Comparison of ENCODE assay signal across 10 cellular contexts in the genomic region with DNA sequence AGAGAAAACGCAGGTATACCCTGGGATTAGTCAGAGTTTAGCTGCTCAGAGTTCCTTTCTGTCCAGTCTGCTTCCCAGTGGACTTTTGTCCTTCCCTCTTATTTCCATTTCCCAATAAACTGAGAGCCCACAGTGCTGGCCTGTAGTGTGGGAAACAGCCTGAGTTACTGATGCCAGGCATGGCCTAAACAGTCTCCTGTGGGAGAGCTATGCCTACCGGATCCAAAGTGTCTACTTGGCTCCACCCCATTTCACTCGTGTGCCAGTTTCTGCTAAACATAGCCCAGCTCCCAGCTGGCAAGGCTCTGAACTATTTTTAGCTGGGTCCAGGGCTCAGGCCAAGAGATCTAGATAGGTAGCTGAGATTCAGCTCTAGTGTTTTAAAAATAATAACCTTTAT. TPM values are rescaled to one million over a fixed set of nuclear protein-coding genes. Genes with fewer than 3 reads are reported as not detected.
DNase-seq lines count a peak whose midpoint lies in the region; ATAC-seq, FAIRE-seq and TF ChIP-seq lines count a peak whose summit lies in the region.
"Had no signal": no experiment of that assay in that cellular context is flagged by ENCODE, and none has a peak within 500 bp of the region (broad histone marks: within the 10 kb centered on the region; RNA-seq: fewer than 3 reads in every experiment).

No MANE protein-coding gene starts in this region.

- no peaks in the 10 kb centered on the region for H3K36me3 ChIP-seq in rectal smooth muscle tissue (ENCODE audit: control insufficient read depth, insufficient read depth, low read length)
- H3K36me3 ChIP-seq: spleen had no signal

- peaks cover 3% of the 10 kb centered on the region for H3K4me1 ChIP-seq in rectal smooth muscle tissue (ENCODE audit: control insufficient read depth, insufficient read depth, low read length)
- H3K4me1 ChIP-seq: spleen had no signal

- H3K27ac ChIP-seq in VCaP (peak overlapping the region; percentile 76), rectal smooth muscle tissue (ENCODE audit: low read depth, low read length) (peak overlapping the region; percentile 17)
- H3K27ac ChIP-seq: spleen had no signal

- no peak for TF ChIP-seq CTCF in VCaP (conservative IDR thresholded peaks at IDR 0.05)

- ATAC-seq in GM21619 (IDR thresholded peaks at IDR 0.05; ENCODE audit: unreplicated experiment) (no peak), HG02884 (IDR thresholded peaks at IDR 0.05; ENCODE audit: unreplicated experiment) (no peak), HG03108 (IDR thresholded peaks at IDR 0.05; ENCODE audit: unreplicated experiment) (no peak)

- in situ Hi-C loops in G401 (cut with HindIII; ENCODE audit: low sequenced_read_pairs), result no loop called here

- TF ChIP-seq POLR2A in GM12891 (IDR thresholded peaks at IDR 0.05; ENCODE audit: low read depth, low read length), result no peak

- intact Hi-C loops in cardiac septum (cut with DNase I), result loop anchor here (1.0 kb wide), 1 partner anchor 19 kb away; no protein-coding TSS in a partner anchor

- no peaks in the 10 kb centered on the region for H3K27me3 ChIP-seq in rectal smooth muscle tissue (ENCODE audit: control insufficient read depth, insufficient read depth, low read length)
- H3K27me3 ChIP-seq: spleen had no signal

- DNase-seq in G401 (ENCODE audit: low spot score) (peak; percentile 99), cardiac septum (ENCODE audit: low spot score) (peak; percentile 86), GM12891 (ENCODE audit: insufficient read length, low spot score) (no peak)
- DNase-seq: foreskin fibroblast, spleen had no signal

- FAIRE-seq in GM12891 (lab: Jason Lieb, UNC), result no peak

- no peak overlapping the region for H3K4me3 ChIP-seq in rectal smooth muscle tissue (ENCODE audit: low read length)
- H3K4me3 ChIP-seq: spleen had no signal

- H3K9ac ChIP-seq in rectal smooth muscle tissue (ENCODE audit: low read length), result no peak overlapping the region

TF ChIP-seq in GM12891, 5 proteins besides CTCF, POLR2A, EP300 and RAD21:
- no peak for TF ChIP-seq POLR2AphosphoS5 (IDR thresholded peaks at IDR 0.05; ENCODE audit: low read depth, low read length)
- no peak for TF ChIP-seq PAX5 (IDR thresholded peaks at IDR 0.05; ENCODE audit: insufficient read depth, low read length, severe bottlenecking)
- TF ChIP-seq TAF1 (IDR thresholded peaks at IDR 0.05; ENCODE audit: low read depth, low read length), result no peak
- no peak for TF ChIP-seq SPI1 (IDR thresholded peaks at IDR 0.05; ENCODE audit: low read depth, low read length)
- TF ChIP-seq POU2F2 (IDR thresholded peaks at IDR 0.05; ENCODE audit: low read depth, low read length), result no peak

RNA-seq across cellular contexts. Expression of gene PPP1CB, which starts 15.6 kb away (rescaled TPM):
- 103 and 141 TPM in 2 replicates for total RNA-seq in G401 (2014; rRNA removed; shearing (Covaris generic))
- 491 TPM for total RNA-seq in cardiac septum
- polyA plus RNA-seq in GM12891 (2012; ENCODE audit: low read depth, missing spikeins), result 32.1 TPM
